ENCODE assay signal across 1 cellular context in genomic region chr6:167825059-167825758, GRCh38.
TF ChIP-seq lines count a peak whose summit lies in the region.

No MANE protein-coding gene starts in this region.

TF ChIP-seq in K562, 482 proteins besides CTCF, POLR2A, EP300 and RAD21 (continued from another document and continues in another):
- peak; percentile 69; the same call in 1 of the 2 replicates for TF ChIP-seq OTX1 (CRISPR knock-in tag; IDR thresholded peaks at IDR 0.05)
- TF ChIP-seq NR2F6 (CRISPR knock-in tag; IDR thresholded peaks at IDR 0.05) = no peak
- TF ChIP-seq, protein P1, sequence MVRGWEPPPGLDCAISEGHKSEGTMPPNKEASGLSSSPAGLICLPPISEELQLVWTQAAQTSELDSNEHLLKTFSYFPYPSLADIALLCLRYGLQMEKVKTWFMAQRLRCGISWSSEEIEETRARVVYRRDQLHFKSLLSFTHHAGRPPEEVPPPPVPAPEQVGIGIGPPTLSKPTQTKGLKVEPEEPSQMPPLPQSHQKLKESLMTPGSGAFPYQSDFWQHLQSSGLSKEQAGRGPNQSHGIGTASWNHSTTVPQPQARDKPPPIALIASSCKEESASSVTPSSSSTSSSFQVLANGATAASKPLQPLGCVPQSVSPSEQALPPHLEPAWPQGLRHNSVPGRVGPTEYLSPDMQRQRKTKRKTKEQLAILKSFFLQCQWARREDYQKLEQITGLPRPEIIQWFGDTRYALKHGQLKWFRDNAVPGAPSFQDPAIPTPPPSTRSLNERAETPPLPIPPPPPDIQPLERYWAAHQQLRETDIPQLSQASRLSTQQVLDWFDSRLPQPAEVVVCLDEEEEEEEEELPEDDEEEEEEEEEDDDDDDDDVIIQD (CRISPR knock-in tag; IDR thresholded peaks at IDR 0.05) = no peak
- no peak for TF ChIP-seq ZHX1 (conservative IDR thresholded peaks at IDR 0.05; ENCODE audit: low read length)
- TF ChIP-seq NR3C1 (CRISPR knock-in tag; IDR thresholded peaks at IDR 0.05) = no peak
- no peak for TF ChIP-seq CUX1 (CRISPR knock-in tag; IDR thresholded peaks at IDR 0.05)
- TF ChIP-seq MED1 (CRISPR knock-in tag; IDR thresholded peaks at IDR 0.05; ENCODE audit: borderline replicate concordance) = no peak
- 0 out of 2 replicates have a peak, but pooled peaks have one; percentile 61 for TF ChIP-seq ZEB2 (IDR thresholded peaks at IDR 0.05)
- no peak for TF ChIP-seq ZNF668 (CRISPR knock-in tag; IDR thresholded peaks at IDR 0.05)
- TF ChIP-seq ZBTB7A (IDR thresholded peaks at IDR 0.05; ENCODE audit: borderline replicate concordance, control insufficient read depth, low read depth, low read length) = no peak
- TF ChIP-seq SP2 (IDR thresholded peaks at IDR 0.05; ENCODE audit: extremely low read depth, low read depth, low read length, poor library complexity, severe bottlenecking) = no peak
- TF ChIP-seq ZNF354B (CRISPR knock-in tag; IDR thresholded peaks at IDR 0.05) = no peak
- no peak for TF ChIP-seq SREBF1 (IDR thresholded peaks at IDR 0.05; ENCODE audit: borderline replicate concordance, low read depth, low read length)
- TF ChIP-seq ETS1 (conservative IDR thresholded peaks at IDR 0.05; ENCODE audit: control insufficient read depth, low read depth, low read length) = no peak
- TF ChIP-seq, protein P2, sequence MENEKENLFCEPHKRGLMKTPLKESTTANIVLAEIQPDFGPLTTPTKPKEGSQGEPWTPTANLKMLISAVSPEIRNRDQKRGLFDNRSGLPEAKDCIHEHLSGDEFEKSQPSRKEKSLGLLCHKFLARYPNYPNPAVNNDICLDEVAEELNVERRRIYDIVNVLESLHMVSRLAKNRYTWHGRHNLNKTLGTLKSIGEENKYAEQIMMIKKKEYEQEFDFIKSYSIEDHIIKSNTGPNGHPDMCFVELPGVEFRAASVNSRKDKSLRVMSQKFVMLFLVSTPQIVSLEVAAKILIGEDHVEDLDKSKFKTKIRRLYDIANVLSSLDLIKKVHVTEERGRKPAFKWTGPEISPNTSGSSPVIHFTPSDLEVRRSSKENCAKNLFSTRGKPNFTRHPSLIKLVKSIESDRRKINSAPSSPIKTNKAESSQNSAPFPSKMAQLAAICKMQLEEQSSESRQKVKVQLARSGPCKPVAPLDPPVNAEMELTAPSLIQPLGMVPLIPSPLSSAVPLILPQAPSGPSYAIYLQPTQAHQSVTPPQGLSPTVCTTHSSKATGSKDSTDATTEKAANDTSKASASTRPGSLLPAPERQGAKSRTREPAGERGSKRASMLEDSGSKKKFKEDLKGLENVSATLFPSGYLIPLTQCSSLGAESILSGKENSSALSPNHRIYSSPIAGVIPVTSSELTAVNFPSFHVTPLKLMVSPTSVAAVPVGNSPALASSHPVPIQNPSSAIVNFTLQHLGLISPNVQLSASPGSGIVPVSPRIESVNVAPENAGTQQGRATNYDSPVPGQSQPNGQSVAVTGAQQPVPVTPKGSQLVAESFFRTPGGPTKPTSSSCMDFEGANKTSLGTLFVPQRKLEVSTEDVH (IDR thresholded peaks at IDR 0.05; ENCODE audit: low read depth, partially characterized antibody) = no peak
- no peak for TF ChIP-seq TAF9B (IDR thresholded peaks at IDR 0.05; ENCODE audit: partially characterized antibody)
- 0 out of 4 replicates have a peak, but pooled peaks of 1 of the 2 experiments have one; percentile 26 for TF ChIP-seq UBTF (IDR thresholded peaks at IDR 0.05; ENCODE audit: borderline replicate concordance in 1 of 2, low read depth in 2 of 2, low read length in 2 of 2)
- TF ChIP-seq ZBED1 (IDR thresholded peaks at IDR 0.05) = no peak
- no peak for TF ChIP-seq NONO (IDR thresholded peaks at IDR 0.05; ENCODE audit: low read depth in 2 of 2, low read length in 1 of 2)
- TF ChIP-seq U2AF2 (optimal IDR thresholded peaks at IDR 0.05; ENCODE audit: low read depth, low read length) = no peak
- no peak for TF ChIP-seq GABPB2 (CRISPR knock-in tag; conservative IDR thresholded peaks at IDR 0.05)
- no peak for TF ChIP-seq SRSF7 (optimal IDR thresholded peaks at IDR 0.05; ENCODE audit: low read depth, low read length)
- TF ChIP-seq FOSL1 (tag; conservative IDR thresholded peaks at IDR 0.05) = no peak
- TF ChIP-seq, protein P3, sequence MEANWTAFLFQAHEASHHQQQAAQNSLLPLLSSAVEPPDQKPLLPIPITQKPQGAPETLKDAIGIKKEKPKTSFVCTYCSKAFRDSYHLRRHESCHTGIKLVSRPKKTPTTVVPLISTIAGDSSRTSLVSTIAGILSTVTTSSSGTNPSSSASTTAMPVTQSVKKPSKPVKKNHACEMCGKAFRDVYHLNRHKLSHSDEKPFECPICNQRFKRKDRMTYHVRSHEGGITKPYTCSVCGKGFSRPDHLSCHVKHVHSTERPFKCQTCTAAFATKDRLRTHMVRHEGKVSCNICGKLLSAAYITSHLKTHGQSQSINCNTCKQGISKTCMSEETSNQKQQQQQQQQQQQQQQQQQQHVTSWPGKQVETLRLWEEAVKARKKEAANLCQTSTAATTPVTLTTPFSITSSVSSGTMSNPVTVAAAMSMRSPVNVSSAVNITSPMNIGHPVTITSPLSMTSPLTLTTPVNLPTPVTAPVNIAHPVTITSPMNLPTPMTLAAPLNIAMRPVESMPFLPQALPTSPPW (CRISPR knock-in tag; IDR thresholded peaks at IDR 0.05) = peak; percentile 44; the same call in 1 of the 2 replicates
- no peak; a peak in 1 of 4 replicates for TF ChIP-seq FOXK2 (conservative IDR thresholded peaks at IDR 0.05 in 1 of 2, IDR thresholded peaks at IDR 0.05 in 1 of 2; ENCODE audit: low read depth in 2 of 2)
- TF ChIP-seq CHAMP1 (IDR thresholded peaks at IDR 0.05) = no peak
- no peak for TF ChIP-seq ZNF77 (CRISPR knock-in tag; IDR thresholded peaks at IDR 0.05)
- 0 out of 2 replicates have a peak, but pooled peaks have one; percentile 8 for TF ChIP-seq CHD2 (IDR thresholded peaks at IDR 0.05; ENCODE audit: low read depth, low read length)
- no peak for TF ChIP-seq ZNF143 (CRISPR knock-in tag; IDR thresholded peaks at IDR 0.05)
- TF ChIP-seq NR2C1 (IDR thresholded peaks at IDR 0.05) = no peak
- peak; percentile 18; the same call in 1 of the 2 replicates for TF ChIP-seq NR2C1 (tag; IDR thresholded peaks at IDR 0.05)
